In genomic region chr7:134365341-134366054, GRCh38 we compare ENCODE assay signal across 18 cellular contexts. TPM values are rescaled to one million over a fixed set of nuclear protein-coding genes. Genes with fewer than 3 reads are reported as not detected.
A peak's percentile ranks its signal among the peaks of the same experiment; 100 is the strongest.
DNase-seq lines count a peak whose midpoint lies in the region; ATAC-seq and TF ChIP-seq lines count a peak whose summit lies in the region.
"Had no signal": no experiment of that assay in that cellular context is flagged by ENCODE, and none has a peak within 500 bp of the region (broad histone marks: within the 10 kb centered on the region; RNA-seq: fewer than 3 reads in every experiment).

No MANE protein-coding gene starts in this region.

- DNase-seq in EH (ENCODE audit: low read depth) (peak; percentile 65), RWPE2 (ENCODE audit: low spot score) (no peak), fibroblast of lung (ENCODE audit: low read depth in 2 of 2) (peak; percentile 60 to 64), osteoblast (ENCODE audit: insufficient read length, low spot score, missing footprints) (peak; percentile 62), ovary (no peak), gastrocnemius medialis (no peak), caudate nucleus (lab: John Stamatoyannopoulos, UW) (no peak)
- no peak for DNase-seq in activated T-helper 2 cell treated with anti-CD3 and anti-CD28 coated beads, Interferon-gamma antibody, Interleukin-2, Interleukin-4, amounts not matched to agents 10 μg/mL and 5 μg/mL and 100 μg/mL, durations not matched to agents 14 hours and 24 hours and 36 hours (ENCODE audit: low spot score)
- DNase-seq: activated CD4-positive, alpha-beta T cell treated with anti-CD3 and anti-CD28 coated beads for 36 hours; activated T-cell treated with anti-CD3 and anti-CD28 coated beads, Interleukin-2, amount 50 U/mL, for 24 hours; CD4-positive, CD25-positive, alpha-beta regulatory T cell; GDM1; NCI-H1105; NCI-H345; stimulated activated CD4-positive, alpha-beta T cell treated with anti-CD3 and anti-CD28 coated beads, Interleukin-4, amount 100 ng/mL, for 1 hour; T-helper 1 cell had no signal

- H3K27me3 ChIP-seq in RWPE2 (ENCODE audit: insufficient read depth, poor library complexity, severe bottlenecking) (no peaks in the 10 kb centered on the region), fibroblast of lung (ENCODE audit: control insufficient read depth, insufficient read depth, low read length) (no peaks in the 10 kb centered on the region), osteoblast (ENCODE audit: insufficient read depth, low read length) (no peaks in the 10 kb centered on the region), ovary (no peaks in the 10 kb centered on the region), gastrocnemius medialis (no peaks in the 10 kb centered on the region)

- no peak overlapping the region for H3K27ac Mint-ChIP-seq in activated T-helper 2 cell treated with anti-CD3 and anti-CD28 coated beads, Interferon-gamma antibody, Interleukin-2, Interleukin-4, amounts not matched to agents 10 μg/mL and 5 μg/mL and 100 μg/mL, durations not matched to agents 14 hours and 24 hours and 36 hours
- H3K27ac Mint-ChIP-seq: activated CD4-positive, alpha-beta T cell treated with anti-CD3 and anti-CD28 coated beads for 36 hours; activated T-cell treated with anti-CD3 and anti-CD28 coated beads, Interleukin-2, amount 50 U/mL, for 24 hours; stimulated activated effector memory CD8-positive, alpha-beta T cell treated with anti-CD3 and anti-CD28 coated beads, Interleukin-12 subunit alpha, Interleukin-12 subunit beta, amount 100 ng/mL, for 72 hours had no signal

- TF ChIP-seq POLR2A in ovary (IDR thresholded peaks at IDR 0.05) (no peak), gastrocnemius medialis (IDR thresholded peaks at IDR 0.05) (no peak)

- H3K4me1 ChIP-seq in RWPE2 (ENCODE audit: insufficient read depth, poor library complexity, severe bottlenecking) (peaks cover 52% of the 10 kb centered on the region), fibroblast of lung (ENCODE audit: control insufficient read depth, extremely low read depth, insufficient read depth, low read length) (no peaks in the 10 kb centered on the region), osteoblast (ENCODE audit: insufficient read depth, low read length) (peaks cover 53% of the 10 kb centered on the region), ovary (ENCODE audit: insufficient read depth) (no peaks in the 10 kb centered on the region), gastrocnemius medialis (no peaks in the 10 kb centered on the region)
- H3K4me1 ChIP-seq: prostate gland had no signal

- peak overlapping the region; percentile 98 for H3K27ac ChIP-seq in RWPE2 (ENCODE audit: poor library complexity, severe bottlenecking)
- peak overlapping the region; percentile 30 for H3K27ac ChIP-seq in fibroblast of lung (ENCODE audit: insufficient read depth, low read length)
- H3K27ac ChIP-seq in osteoblast (ENCODE audit: low read depth, low read length) = peak overlapping the region; percentile 77
- H3K27ac ChIP-seq in ovary = no peak overlapping the region
- no peak overlapping the region for H3K27ac ChIP-seq in gastrocnemius medialis
- H3K27ac ChIP-seq in caudate nucleus (ENCODE audit: low read depth, low read length) = no peak overlapping the region
- H3K27ac ChIP-seq: prostate gland had no signal

- no peak overlapping the region for H3K4me3 Mint-ChIP-seq in activated T-helper 2 cell treated with anti-CD3 and anti-CD28 coated beads, Interferon-gamma antibody, Interleukin-2, Interleukin-4, amounts not matched to agents 10 μg/mL and 5 μg/mL and 100 μg/mL, durations not matched to agents 14 hours and 24 hours and 36 hours (ENCODE audit: low read depth)
- H3K4me3 Mint-ChIP-seq: activated CD4-positive, alpha-beta T cell treated with anti-CD3 and anti-CD28 coated beads for 36 hours; activated T-cell treated with anti-CD3 and anti-CD28 coated beads, Interleukin-2, amount 50 U/mL, for 24 hours; CD4-positive, CD25-positive, alpha-beta regulatory T cell; stimulated activated effector memory CD8-positive, alpha-beta T cell treated with anti-CD3 and anti-CD28 coated beads, Interleukin-12 subunit alpha, Interleukin-12 subunit beta, amount 100 ng/mL, for 72 hours had no signal

- 46 to 55% (median 52%) methylated on average over 6 of the region's 6 CpGs for WGBS in ovary, 3 donors

- no peaks in the 10 kb centered on the region for H3K36me3 Mint-ChIP-seq in activated T-helper 2 cell treated with anti-CD3 and anti-CD28 coated beads, Interferon-gamma antibody, Interleukin-2, Interleukin-4, amounts not matched to agents 10 μg/mL and 5 μg/mL and 100 μg/mL, durations not matched to agents 14 hours and 24 hours and 36 hours (ENCODE audit: low read depth)
- H3K36me3 Mint-ChIP-seq: CD4-positive, CD25-positive, alpha-beta regulatory T cell; stimulated activated effector memory CD8-positive, alpha-beta T cell treated with anti-CD3 and anti-CD28 coated beads, Interleukin-12 subunit alpha, Interleukin-12 subunit beta, amount 100 ng/mL, for 72 hours had no signal

- H3K4me2 ChIP-seq in fibroblast of lung (ENCODE audit: extremely low read depth, insufficient read depth, low read length) (peak overlapping the region; percentile 40), osteoblast (ENCODE audit: insufficient read depth, low read length) (peak overlapping the region; percentile 49)

- in situ Hi-C loops in gastrocnemius medialis (cut with MboI; ENCODE audit: low sequenced_read_pairs in 4 of 4) = no loop called here

- ATAC-seq in RWPE2 (ENCODE audit: low read depth) (peak; percentile 59), gastrocnemius medialis (no peak)
- ATAC-seq: activated CD4-positive, alpha-beta T cell treated with anti-CD3 and anti-CD28 coated beads for 36 hours; stimulated activated effector memory CD8-positive, alpha-beta T cell treated with anti-CD3 and anti-CD28 coated beads, Interleukin-12 subunit alpha, Interleukin-12 subunit beta, amount 100 ng/mL, for 72 hours had no signal

- H3K4me1 Mint-ChIP-seq in activated T-helper 2 cell treated with anti-CD3 and anti-CD28 coated beads, Interferon-gamma antibody, Interleukin-2, Interleukin-4, amounts not matched to agents 10 μg/mL and 5 μg/mL and 100 μg/mL, durations not matched to agents 14 hours and 24 hours and 36 hours (ENCODE audit: low read depth) = no peaks in the 10 kb centered on the region
- H3K4me1 Mint-ChIP-seq: activated CD4-positive, alpha-beta T cell treated with anti-CD3 and anti-CD28 coated beads for 36 hours; CD4-positive, CD25-positive, alpha-beta regulatory T cell; stimulated activated effector memory CD8-positive, alpha-beta T cell treated with anti-CD3 and anti-CD28 coated beads, Interleukin-12 subunit alpha, Interleukin-12 subunit beta, amount 100 ng/mL, for 72 hours had no signal

- no peak for TF ChIP-seq EP300 in ovary (IDR thresholded peaks at IDR 0.05)

- H3K4me3 ChIP-seq in RWPE2 (ENCODE audit: severe bottlenecking) (no peak overlapping the region), fibroblast of lung (replicated peaks in 1 of 4; ENCODE audit: control extremely low read depth in 1 of 4, insufficient read depth in 1 of 4, low read depth in 3 of 4, low read length in 4 of 4) (no peak overlapping the region), osteoblast (ENCODE audit: insufficient read depth, low read length) (no peak overlapping the region), ovary (no peak overlapping the region), gastrocnemius medialis (no peak overlapping the region)
- H3K4me3 ChIP-seq: prostate gland had no signal

- no peaks in the 10 kb centered on the region for H4K20me1 ChIP-seq in fibroblast of lung (ENCODE audit: control insufficient read depth, extremely low read depth, insufficient read depth, low read length)
- no peaks in the 10 kb centered on the region for H4K20me1 ChIP-seq in osteoblast (ENCODE audit: insufficient read depth, low read length)

- H3K36me3 ChIP-seq in RWPE2 (ENCODE audit: low read depth) (no peaks in the 10 kb centered on the region), fibroblast of lung (ENCODE audit: control insufficient read depth, insufficient read depth, low read length) (no peaks in the 10 kb centered on the region), osteoblast (ENCODE audit: insufficient read depth, low read length) (no peaks in the 10 kb centered on the region), ovary (no peaks in the 10 kb centered on the region), gastrocnemius medialis (no peaks in the 10 kb centered on the region)
- H3K36me3 ChIP-seq: prostate gland had no signal

- intact Hi-C loops in activated T-helper 2 cell treated with anti-CD3 and anti-CD28 coated beads, Interferon-gamma antibody, Interleukin-2, Interleukin-4, amounts not matched to agents 10 μg/mL and 5 μg/mL and 100 μg/mL, durations not matched to agents 14 hours and 24 hours and 36 hours (cut with micrococcal nuclease) = no loop called here
- intact Hi-C loops in ovary (cut with DNase I) (no loop called here), gastrocnemius medialis (cut with DNase I; ENCODE audit: low total_unique reads) (no loop called here)

- H3K9me3 ChIP-seq in RWPE2 (ENCODE audit: severe bottlenecking) (no peaks in the 10 kb centered on the region), fibroblast of lung (ENCODE audit: control insufficient read depth, insufficient read depth, low read depth, low read length) (no peaks in the 10 kb centered on the region), osteoblast (ENCODE audit: low read depth, low read length) (no peaks in the 10 kb centered on the region), ovary (no peaks in the 10 kb centered on the region), gastrocnemius medialis (no peaks in the 10 kb centered on the region)
- H3K9me3 ChIP-seq: prostate gland had no signal

- TF ChIP-seq CTCF in RWPE2 (IDR thresholded peaks at IDR 0.05; ENCODE audit: poor library complexity, severe bottlenecking) (no peak), fibroblast of lung (conservative IDR thresholded peaks at IDR 0.05 in 1 of 2, IDR thresholded peaks at IDR 0.05 in 1 of 2; ENCODE audit: low read depth in 1 of 2, low read length in 2 of 2) (no peak), osteoblast (IDR thresholded peaks at IDR 0.05; ENCODE audit: extremely low read depth, low read depth, low read length) (no peak), ovary (IDR thresholded peaks at IDR 0.05) (no peak), gastrocnemius medialis (IDR thresholded peaks at IDR 0.05 in 4 of 5, conservative IDR thresholded peaks at IDR 0.05 in 1 of 5) (no peak)

- no peaks in the 10 kb centered on the region for H3K9me3 Mint-ChIP-seq in activated T-helper 2 cell treated with anti-CD3 and anti-CD28 coated beads, Interferon-gamma antibody, Interleukin-2, Interleukin-4, amounts not matched to agents 10 μg/mL and 5 μg/mL and 100 μg/mL, durations not matched to agents 14 hours and 24 hours and 36 hours
- H3K9me3 Mint-ChIP-seq: activated T-cell treated with anti-CD3 and anti-CD28 coated beads, Interleukin-2, amount 50 U/mL, for 24 hours; stimulated activated effector memory CD8-positive, alpha-beta T cell treated with anti-CD3 and anti-CD28 coated beads, Interleukin-12 subunit alpha, Interleukin-12 subunit beta, amount 100 ng/mL, for 72 hours had no signal

- no peaks in the 10 kb centered on the region for H3K79me2 ChIP-seq in fibroblast of lung (ENCODE audit: control insufficient read depth, insufficient read depth, low read length)
- no peaks in the 10 kb centered on the region for H3K79me2 ChIP-seq in osteoblast (ENCODE audit: insufficient read depth, low read length)

- H2AFZ ChIP-seq in fibroblast of lung (ENCODE audit: low read length) (no peak overlapping the region), osteoblast (ENCODE audit: low read length) (peak overlapping the region; percentile 13)

- no peak overlapping the region for H3K9ac ChIP-seq in fibroblast of lung (ENCODE audit: insufficient read depth, low read length)

- H3K27me3 Mint-ChIP-seq in activated T-helper 2 cell treated with anti-CD3 and anti-CD28 coated beads, Interferon-gamma antibody, Interleukin-2, Interleukin-4, amounts not matched to agents 10 μg/mL and 5 μg/mL and 100 μg/mL, durations not matched to agents 14 hours and 24 hours and 36 hours (ENCODE audit: low read depth) = peaks cover 18% of the 10 kb centered on the region

RNA-seq across cellular contexts. Expression of gene SLC35B4, which starts 48.8 kb away (rescaled TPM):
- 13.6 and 13.7 TPM in 2 replicates for total RNA-seq in fibroblast of lung
- polyA plus RNA-seq in fibroblast of lung = 20.1 and 23.2 TPM in 2 replicates
- 12.4 and 14.4 TPM in 2 replicates for polyA plus RNA-seq in fibroblast of lung (2012)
- polyA minus RNA-seq in fibroblast of lung (ENCODE audit: low replicate concordance) = 70.6 and 85.3 TPM in 2 replicates
- 14.8 and 18.3 TPM in 2 replicates for total RNA-seq in osteoblast
- total RNA-seq in activated T-helper 2 cell treated with anti-CD3 and anti-CD28 coated beads, Interferon-gamma antibody, Interleukin-2, Interleukin-4, amounts not matched to agents 10 μg/mL and 5 μg/mL and 100 μg/mL, durations not matched to agents 14 hours and 24 hours and 36 hours = 22.8 and 23.1 TPM in 2 replicates
- 10 to 100 TPM in 5 of 7 donors, 1 to 10 TPM in 2; 3.9 to 25.7 (median 15.7) TPM for total RNA-seq in ovary
- 10 to 100 TPM in 1 of 2 donors, 1 to 10 TPM in 1; 4.6 to 22.5 TPM for polyA plus RNA-seq in ovary
- total RNA-seq in gastrocnemius medialis = 1 to 10 TPM; 1.7 to 5.0 (median 2.3) TPM

Comparison
In these comparisons a context has a peak if more than half of its experiments do, and no peak if none do; other contexts are left out.
1. DNase-seq: peak in EH (single experiment), fibroblast of lung (2 of 2) and osteoblast (single experiment); none in RWPE2 (single experiment), activated T-helper 2 cell treated with anti-CD3 and anti-CD28 coated beads, Interferon-gamma antibody, Interleukin-2, Interleukin-4, amounts not matched to agents 10 μg/mL and 5 μg/mL and 100 μg/mL, durations not matched to agents 14 hours and 24 hours and 36 hours (single experiment), ovary (0 of 5), gastrocnemius medialis (0 of 2) and caudate nucleus (0 of 61).
2. H3K27ac ChIP-seq: peak in RWPE2 (single experiment), fibroblast of lung (single experiment) and osteoblast (single experiment); none in ovary (0 of 2), gastrocnemius medialis (0 of 4) and caudate nucleus (single experiment).